ENCODE assay signal across 16 cellular contexts in the genomic region with DNA sequence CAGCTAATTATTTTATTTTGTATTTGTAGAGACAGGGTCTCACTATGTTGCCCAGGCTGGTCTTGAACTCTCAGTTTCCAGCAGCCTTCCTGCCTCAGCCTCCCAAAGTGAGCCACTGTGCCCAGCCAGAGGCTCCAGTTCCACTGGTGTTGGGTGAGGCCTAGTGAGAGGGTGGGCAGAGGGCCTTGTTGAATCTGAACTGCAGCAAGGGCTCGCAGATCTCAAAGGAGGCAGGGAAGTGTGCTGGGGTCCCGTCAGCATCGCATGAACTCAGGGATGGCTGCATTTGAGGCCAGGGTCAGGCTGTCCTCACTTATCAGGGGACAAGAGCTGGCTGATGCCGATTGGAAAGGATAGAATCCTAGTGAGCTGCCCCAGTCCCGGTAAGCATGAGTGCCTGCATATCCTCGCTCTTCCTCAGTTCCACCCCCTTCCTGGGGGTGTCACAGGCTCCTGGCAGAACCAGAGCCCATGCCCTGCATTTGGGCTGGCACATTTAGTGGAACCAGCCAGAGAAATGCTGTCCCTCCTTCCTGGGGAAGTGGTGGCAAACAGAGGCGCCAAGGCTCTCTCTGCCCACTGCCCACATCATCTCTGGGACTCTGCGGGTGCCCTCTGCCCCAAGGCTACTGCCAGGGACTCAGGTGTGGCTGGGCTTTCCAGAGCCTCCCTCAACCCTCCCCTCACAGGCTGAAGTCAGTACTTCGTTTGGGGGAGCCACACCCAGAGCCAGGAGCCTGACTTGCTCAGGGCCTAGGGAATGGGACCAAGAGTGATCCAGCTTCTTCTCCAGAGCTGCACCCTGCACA. TPM values are rescaled to one million over a fixed set of nuclear protein-coding genes. Genes with fewer than 3 reads are reported as not detected.
DNase-seq lines count a peak whose midpoint lies in the region; ATAC-seq, FAIRE-seq and TF ChIP-seq lines count a peak whose summit lies in the region.
"Had no signal": no experiment of that assay in that cellular context is flagged by ENCODE, and none has a peak within 500 bp of the region (broad histone marks: within the 10 kb centered on the region; RNA-seq: fewer than 3 reads in every experiment).

No MANE protein-coding gene starts in this region.

- TF ChIP-seq CTCF in ovary (IDR thresholded peaks at IDR 0.05), result no peak
- no peak for TF ChIP-seq CTCF in vagina (IDR thresholded peaks at IDR 0.05)

- H3K4me1 ChIP-seq in ovary (ENCODE audit: insufficient read depth), result no peaks in the 10 kb centered on the region
- no peaks in the 10 kb centered on the region for H3K4me1 ChIP-seq in vagina

- no peak overlapping the region for H3K4me3 ChIP-seq in ovary
- no peak overlapping the region for H3K4me3 ChIP-seq in vagina
- H3K4me3 ChIP-seq: prostate gland had no signal

- TF ChIP-seq POLR2A in GM12891 (IDR thresholded peaks at IDR 0.05; ENCODE audit: low read depth, low read length), result no peak
- TF ChIP-seq POLR2A in ovary (IDR thresholded peaks at IDR 0.05), result no peak
- TF ChIP-seq POLR2A in vagina (IDR thresholded peaks at IDR 0.05), result no peak

- H3K27me3 Mint-ChIP-seq in activated T-cell treated with anti-CD3 and anti-CD28 coated beads, Interleukin-2, amount 50 U/mL, for 72 hours (ENCODE audit: low read depth), result no peaks in the 10 kb centered on the region
- H3K27me3 Mint-ChIP-seq: CD4-positive, alpha-beta memory T cell had no signal

- TF ChIP-seq EP300 in ovary (IDR thresholded peaks at IDR 0.05), result no peak

- H3K4me3 Mint-ChIP-seq in activated T-cell treated with anti-CD3 and anti-CD28 coated beads, Interleukin-2, amount 50 U/mL, for 72 hours, result no peak overlapping the region
- H3K4me3 Mint-ChIP-seq: CD4-positive, alpha-beta memory T cell had no signal

- no peaks in the 10 kb centered on the region for H3K9me3 Mint-ChIP-seq in activated T-cell treated with anti-CD3 and anti-CD28 coated beads, Interleukin-2, amount 50 U/mL, for 72 hours
- H3K9me3 Mint-ChIP-seq: CD4-positive, alpha-beta memory T cell had no signal

- H3K27ac ChIP-seq in ovary (no peak overlapping the region), vagina (no peak overlapping the region)
- H3K27ac ChIP-seq: prostate gland had no signal

- no peaks in the 10 kb centered on the region for H3K36me3 ChIP-seq in ovary
- peaks cover 0 to 7% of the 10 kb centered on the region in 2 donors for H3K36me3 ChIP-seq in vagina
- H3K36me3 ChIP-seq: prostate gland had no signal

- no peaks in the 10 kb centered on the region for H3K27me3 ChIP-seq in ovary
- no peaks in the 10 kb centered on the region for H3K27me3 ChIP-seq in vagina

- 69 to 71% (median 69%) methylated on average over 9 of the region's 9 CpGs for WGBS in ovary, 3 donors

- H3K27ac Mint-ChIP-seq in activated T-cell treated with anti-CD3 and anti-CD28 coated beads, Interleukin-2, amount 50 U/mL, for 72 hours, result no peak overlapping the region

- DNase-seq in activated T-cell treated with anti-CD3 and anti-CD28 coated beads, Interleukin-2, amount 50 U/mL, for 1 hour, result peak; percentile 13
- DNase-seq in activated T-cell treated with anti-CD3 and anti-CD28 coated beads, Interleukin-2, amount 50 U/mL, for 72 hours, result no peak
- DNase-seq in GM12891 (ENCODE audit: insufficient read length, low spot score) (peak; percentile 5), ecto neural progenitor cell (ENCODE audit: low spot score) (peak; percentile 35), ovary (peak in 4 of 5 donors; percentile 3 to 19 (median 8)), vagina (ENCODE audit: extremely low spot score in 2 of 2) (no peak), NCI-H526 (lab: John Stamatoyannopoulos, UW) (no peak)
- DNase-seq: CD4-positive, alpha-beta memory T cell; effector CD4-positive, alpha-beta T cell; KG1; NCI-H1092 treated with DMSO at 0.1 percent for 48 hours; NCI-H748 treated with DMSO at 0.1 percent for 48 hours had no signal

- H3K4me1 Mint-ChIP-seq in activated T-cell treated with anti-CD3 and anti-CD28 coated beads, Interleukin-2, amount 50 U/mL, for 72 hours (ENCODE audit: low read depth), result no peaks in the 10 kb centered on the region

- intact Hi-C loops in ovary (cut with DNase I), result no loop called here
- intact Hi-C loops in vagina (cut with DNase I), result no loop called here

- H3K36me3 Mint-ChIP-seq in activated T-cell treated with anti-CD3 and anti-CD28 coated beads, Interleukin-2, amount 50 U/mL, for 72 hours (ENCODE audit: insufficient read depth in 2 of 2), result no peaks in the 10 kb centered on the region

- ATAC-seq in activated T-cell treated with anti-CD3 and anti-CD28 coated beads, Interleukin-2, amount 50 U/mL, for 72 hours (replicated peaks in 1 of 2), result no peak
- no peak for ATAC-seq in GM21526 (IDR thresholded peaks at IDR 0.05; ENCODE audit: low FRiP score, unreplicated experiment)

- no peak for FAIRE-seq in GM12891 (lab: Jason Lieb, UNC)

- H3K9me3 ChIP-seq in ovary (no peaks in the 10 kb centered on the region), vagina (no peaks in the 10 kb centered on the region)
- H3K9me3 ChIP-seq: prostate gland had no signal

TF ChIP-seq in GM12891, 5 proteins besides CTCF, POLR2A, EP300 and RAD21:
- TF ChIP-seq SPI1 (IDR thresholded peaks at IDR 0.05; ENCODE audit: low read depth, low read length) (no peak), TAF1 (IDR thresholded peaks at IDR 0.05; ENCODE audit: low read depth, low read length) (no peak), PAX5 (IDR thresholded peaks at IDR 0.05; ENCODE audit: insufficient read depth, low read length, severe bottlenecking) (no peak), POLR2AphosphoS5 (IDR thresholded peaks at IDR 0.05; ENCODE audit: low read depth, low read length) (no peak), POU2F2 (IDR thresholded peaks at IDR 0.05; ENCODE audit: low read depth, low read length) (no peak)

RNA-seq across cellular contexts. Expression of a gene that starts 24.1 kb away (rescaled TPM):
- 1 to 10 TPM; 1.9 to 3.1 TPM for total RNA-seq in activated T-cell treated with anti-CD3 and anti-CD28 coated beads, Interleukin-2, amount 50 U/mL, for 72 hours
- 0.04 TPM for polyA plus RNA-seq in GM12891 (2012; ENCODE audit: low read depth, missing spikeins)
- total RNA-seq in ovary (10 to 100 TPM in 1 of 7 donors, 1 to 10 TPM in 6; 5.7 to 13.2 (median 6.8) TPM), vagina (134 TPM)
- 1 to 10 TPM; 3.3 to 4.9 TPM for polyA plus RNA-seq in ovary

RNA-seq across cellular contexts. Expression of a gene that starts 31.8 kb away (rescaled TPM):
- 1 to 10 TPM; 1.2 to 1.5 TPM for total RNA-seq in activated T-cell treated with anti-CD3 and anti-CD28 coated beads, Interleukin-2, amount 50 U/mL, for 72 hours
- polyA plus RNA-seq in GM12891 (2012; ENCODE audit: low read depth, missing spikeins), result not detected
- total RNA-seq in ovary, result 1 to 10 TPM in 3 of 7 donors, under 1 TPM in 3, not detected in 1; 0.50 to 2.4 (median 1.0) TPM
- 1 to 10 TPM in 1 of 2 donors, under 1 TPM in 1; 0.40 to 1.3 TPM for polyA plus RNA-seq in ovary
- 0.74 TPM for total RNA-seq in vagina
- total RNA-seq: Daoy had no signal

RNA-seq across cellular contexts. Expression of a gene that starts 48.3 kb away (rescaled TPM):
- under 1 TPM; 0.07 to 0.09 TPM for total RNA-seq in activated T-cell treated with anti-CD3 and anti-CD28 coated beads, Interleukin-2, amount 50 U/mL, for 72 hours
- not detected for polyA plus RNA-seq in GM12891 (2012; ENCODE audit: low read depth, missing spikeins)
- total RNA-seq in ovary, result under 1 TPM; 0.12 to 0.69 (median 0.35) TPM
- under 1 TPM in 1 of 2 donors, not detected in 1; 0.23 TPM for polyA plus RNA-seq in ovary
- total RNA-seq in vagina, result not detected
- total RNA-seq: activated CD8-positive, alpha-beta memory T cell treated with anti-CD3 and anti-CD28 coated beads for 36 hours; CD4-positive, alpha-beta memory T cell; Daoy had no signal
- polyA plus RNA-seq: CD4-positive, alpha-beta memory T cell had no signal

RNA-seq across cellular contexts. Expression of a gene that starts 57.1 kb away (rescaled TPM):
- total RNA-seq in activated T-cell treated with anti-CD3 and anti-CD28 coated beads, Interleukin-2, amount 50 U/mL, for 72 hours, result not detected
- polyA plus RNA-seq in GM12891 (2012; ENCODE audit: low read depth, missing spikeins), result not detected
- total RNA-seq in ovary (under 1 TPM in 1 of 7 donors, not detected in 6; 0.17 TPM), vagina (not detected)
- polyA plus RNA-seq in ovary, result not detected
- total RNA-seq: activated CD8-positive, alpha-beta memory T cell treated with anti-CD3 and anti-CD28 coated beads for 36 hours; CD4-positive, alpha-beta memory T cell; Daoy had no signal
- polyA plus RNA-seq: CD4-positive, alpha-beta memory T cell had no signal

Comparison
In these comparisons a context has a peak if more than half of its experiments do, and no peak if none do; other contexts are left out.
1. DNase-seq: peak in activated T-cell treated with anti-CD3 and anti-CD28 coated beads, Interleukin-2, amount 50 U/mL, for 1 hour (single experiment), GM12891 (single experiment), ecto neural progenitor cell (single experiment) and ovary (4 of 5); none in activated T-cell treated with anti-CD3 and anti-CD28 coated beads, Interleukin-2, amount 50 U/mL, for 72 hours (0 of 2), vagina (0 of 2) and NCI-H526 (0 of 2).